In genomic region chr5:116303810-116304209, GRCh38 we compare ENCODE assay signal across 18 cellular contexts.
A peak's percentile ranks its signal among the peaks of the same experiment; 100 is the strongest.
DNase-seq lines count a peak whose midpoint lies in the region; ATAC-seq and TF ChIP-seq lines count a peak whose summit lies in the region.
"Had no signal": no experiment of that assay in that cellular context is flagged by ENCODE, and none has a peak within 500 bp of the region (broad histone marks: within the 10 kb centered on the region; RNA-seq: fewer than 3 reads in every experiment).

No MANE protein-coding gene starts in this region.

- no peak for TF ChIP-seq POLR2A in vagina (IDR thresholded peaks at IDR 0.05)

- TF ChIP-seq CTCF in endothelial cell (IDR thresholded peaks at IDR 0.05; ENCODE audit: unreplicated experiment) (no peak), vagina (IDR thresholded peaks at IDR 0.05) (no peak)

- ATAC-seq in stimulated activated memory B cell treated with anti-CD40 and anti-IgM and Interleukin-4, amounts not matched to agents 10 μg/mL and 1 μg/mL and 100 μg/mL, for 72 hours = no peak
- ATAC-seq: Panc1, Right ventricle myocardium inferior had no signal

- no peaks in the 10 kb centered on the region for H3K27me3 Mint-ChIP-seq in endothelial cell (ENCODE audit: unreplicated experiment)
- no peaks in the 10 kb centered on the region for H3K27me3 Mint-ChIP-seq in stimulated activated memory B cell treated with anti-CD40 and anti-IgM and Interleukin-4, amounts not matched to agents 10 μg/mL and 1 μg/mL and 100 μg/mL, for 72 hours
- H3K27me3 Mint-ChIP-seq in activated CD4-positive, alpha-beta T cell treated with anti-CD3 and anti-CD28 coated beads, Interleukin-2, amount 10 ng/mL, durations not matched to agents 24 days and 14 days = no peaks in the 10 kb centered on the region
- H3K27me3 Mint-ChIP-seq: IgD-negative memory B cell had no signal

- intact Hi-C loops in activated CD4-positive, alpha-beta T cell treated with anti-CD3 and anti-CD28 coated beads, Interleukin-2, amount 10 ng/mL, durations not matched to agents 24 days and 14 days (cut with micrococcal nuclease) = no loop called here
- intact Hi-C loops in vagina (cut with DNase I) = no loop called here

- no peak overlapping the region for H3K4me3 ChIP-seq in vagina
- H3K4me3 ChIP-seq: BLaER1 treated with 17β-estradiol and CSF1 and Interleukin-3, amounts not matched to agents 10 nM and 100 nM; SK-N-MC had no signal

- H3K36me3 Mint-ChIP-seq in endothelial cell (ENCODE audit: low read depth, unreplicated experiment) = peaks cover 40% of the 10 kb centered on the region
- peaks cover 90% of the 10 kb centered on the region for H3K36me3 Mint-ChIP-seq in stimulated activated memory B cell treated with anti-CD40 and anti-IgM and Interleukin-4, amounts not matched to agents 10 μg/mL and 1 μg/mL and 100 μg/mL, for 72 hours
- peaks cover 49% of the 10 kb centered on the region for H3K36me3 Mint-ChIP-seq in activated CD4-positive, alpha-beta T cell treated with anti-CD3 and anti-CD28 coated beads, Interleukin-2, amount 10 ng/mL, durations not matched to agents 24 days and 14 days (ENCODE audit: low read depth)

- no peak overlapping the region for H3K27ac Mint-ChIP-seq in endothelial cell (ENCODE audit: unreplicated experiment)
- H3K27ac Mint-ChIP-seq in stimulated activated memory B cell treated with anti-CD40 and anti-IgM and Interleukin-4, amounts not matched to agents 10 μg/mL and 1 μg/mL and 100 μg/mL, for 72 hours = no peak overlapping the region
- no peak overlapping the region for H3K27ac Mint-ChIP-seq in activated CD4-positive, alpha-beta T cell treated with anti-CD3 and anti-CD28 coated beads, Interleukin-2, amount 10 ng/mL, durations not matched to agents 24 days and 14 days
- H3K27ac Mint-ChIP-seq: T-helper 1 cell treated with Interleukin-12 subunit alpha and Interleukin-12 subunit beta and Interleukin-4 antibody, amounts not matched to agents 30 μg/mL and 1 μg/mL, for 36 hours had no signal

- H3K4me1 ChIP-seq in vagina = no peaks in the 10 kb centered on the region
- H3K4me1 ChIP-seq: BLaER1 treated with 17β-estradiol and CSF1 and Interleukin-3, amounts not matched to agents 10 nM and 100 nM had no signal

- no peaks in the 10 kb centered on the region for H3K27me3 ChIP-seq in vagina
- H3K27me3 ChIP-seq: BLaER1 treated with 17β-estradiol and CSF1 and Interleukin-3, amounts not matched to agents 10 nM and 100 nM had no signal

- peaks cover 4% of the 10 kb centered on the region for H3K9me3 ChIP-seq in vagina

- H3K27ac ChIP-seq in vagina = no peak overlapping the region
- H3K27ac ChIP-seq: BLaER1 treated with 17β-estradiol and CSF1 and Interleukin-3, amounts not matched to agents 10 nM and 100 nM; SK-N-MC had no signal

- DNase-seq in NCI-H2196 (lab: John Stamatoyannopoulos, UW; ENCODE audit: unreplicated experiment) (peak; percentile 3), NCI-H2196 treated with DMSO at 0.1 percent for 48 hours (lab: John Stamatoyannopoulos, UW; ENCODE audit: unreplicated experiment) (no peak), NCI-H526 (lab: John Stamatoyannopoulos, UW) (peak; percentile 44 to 49), endothelial cell (ENCODE audit: low spot score) (no peak), NOMO-1 (lab: John Stamatoyannopoulos, UW; ENCODE audit: unreplicated experiment in 2 of 2) (no peak), vagina (ENCODE audit: extremely low spot score in 2 of 2) (no peak)
- DNase-seq in activated CD4-positive, alpha-beta T cell treated with anti-CD3 and anti-CD28 coated beads, Interleukin-2, amount 10 ng/mL, durations not matched to agents 24 days and 14 days = no peak
- DNase-seq: 8988T, HCEC 1CT, NCI-H187, NCI-H524 had no signal

- H3K36me3 ChIP-seq in vagina = peaks cover 0 to 52% of the 10 kb centered on the region in 2 donors

- H3K4me1 Mint-ChIP-seq in endothelial cell (ENCODE audit: unreplicated experiment) = no peaks in the 10 kb centered on the region
- H3K4me1 Mint-ChIP-seq in stimulated activated memory B cell treated with anti-CD40 and anti-IgM and Interleukin-4, amounts not matched to agents 10 μg/mL and 1 μg/mL and 100 μg/mL, for 72 hours = no peaks in the 10 kb centered on the region
- no peaks in the 10 kb centered on the region for H3K4me1 Mint-ChIP-seq in activated CD4-positive, alpha-beta T cell treated with anti-CD3 and anti-CD28 coated beads, Interleukin-2, amount 10 ng/mL, durations not matched to agents 24 days and 14 days

- H3K9me3 Mint-ChIP-seq in endothelial cell (ENCODE audit: unreplicated experiment) = no peaks in the 10 kb centered on the region
- peaks cover 31% of the 10 kb centered on the region for H3K9me3 Mint-ChIP-seq in stimulated activated memory B cell treated with anti-CD40 and anti-IgM and Interleukin-4, amounts not matched to agents 10 μg/mL and 1 μg/mL and 100 μg/mL, for 72 hours
- H3K9me3 Mint-ChIP-seq in activated CD4-positive, alpha-beta T cell treated with anti-CD3 and anti-CD28 coated beads, Interleukin-2, amount 10 ng/mL, durations not matched to agents 24 days and 14 days = peaks cover 23% of the 10 kb centered on the region

- H3K4me3 Mint-ChIP-seq in endothelial cell (ENCODE audit: unreplicated experiment) = peak overlapping the region; percentile 47
- H3K4me3 Mint-ChIP-seq in stimulated activated memory B cell treated with anti-CD40 and anti-IgM and Interleukin-4, amounts not matched to agents 10 μg/mL and 1 μg/mL and 100 μg/mL, for 72 hours = no peak overlapping the region
- no peak overlapping the region for H3K4me3 Mint-ChIP-seq in activated CD4-positive, alpha-beta T cell treated with anti-CD3 and anti-CD28 coated beads, Interleukin-2, amount 10 ng/mL, durations not matched to agents 24 days and 14 days
- H3K4me3 Mint-ChIP-seq: T-helper 1 cell treated with Interleukin-12 subunit alpha and Interleukin-12 subunit beta and Interleukin-4 antibody, amounts not matched to agents 30 μg/mL and 1 μg/mL, for 36 hours had no signal

Comparison
In these comparisons a context has a peak if more than half of its experiments do, and no peak if none do; other contexts are left out.
1. DNase-seq: peak in NCI-H2196 (single experiment) and NCI-H526 (2 of 2); none in NCI-H2196 treated with DMSO at 0.1 percent for 48 hours (single experiment), endothelial cell (single experiment), NOMO-1 (0 of 2), activated CD4-positive, alpha-beta T cell treated with anti-CD3 and anti-CD28 coated beads, Interleukin-2, amount 10 ng/mL, durations not matched to agents 24 days and 14 days (single experiment) and vagina (0 of 2).